ENCODE assay signal across 17 cellular contexts in the genomic region with DNA sequence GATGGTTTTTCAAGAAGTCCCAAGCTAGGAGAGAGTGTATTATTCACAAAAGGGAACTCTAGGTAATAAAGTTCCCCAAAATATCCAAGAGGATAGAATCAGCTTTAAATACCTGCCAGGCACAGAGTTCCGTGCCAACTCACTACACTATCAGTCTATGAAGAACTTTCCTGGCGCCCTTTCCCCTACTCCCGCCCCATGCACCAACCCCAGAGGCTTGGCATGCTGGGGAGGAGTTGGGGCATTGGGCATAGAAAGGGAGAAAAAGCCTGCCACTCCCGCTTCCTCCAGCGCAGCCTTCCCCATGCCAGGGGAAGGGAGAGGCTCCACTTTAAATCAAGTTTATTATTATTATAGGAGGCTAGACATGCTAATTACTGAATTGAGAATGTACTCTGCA. TPM values are rescaled to one million over a fixed set of nuclear protein-coding genes. Genes with fewer than 3 reads are reported as not detected.
DNase-seq lines count a peak whose midpoint lies in the region; ATAC-seq and TF ChIP-seq lines count a peak whose summit lies in the region.
"Had no signal": no experiment of that assay in that cellular context is flagged by ENCODE, and none has a peak within 500 bp of the region (broad histone marks: within the 10 kb centered on the region; RNA-seq: fewer than 3 reads in every experiment).

No MANE protein-coding gene starts in this region.

- H3K27me3 ChIP-seq in right atrium auricular region (no peaks in the 10 kb centered on the region), breast epithelium (no peaks in the 10 kb centered on the region)
- H3K27me3 ChIP-seq: BLaER1 had no signal

- TF ChIP-seq CTCF in right atrium auricular region (IDR thresholded peaks at IDR 0.05) (no peak), CD14-positive monocyte (IDR thresholded peaks at IDR 0.05) (no peak), breast epithelium (IDR thresholded peaks at IDR 0.05) (no peak)

- H3K27ac Mint-ChIP-seq in CD14-positive monocyte, result no peak overlapping the region
- H3K27ac Mint-ChIP-seq: CD8-positive, alpha-beta memory T cell had no signal

- no peaks in the 10 kb centered on the region for H3K36me3 Mint-ChIP-seq in CD14-positive monocyte

- H3K9me3 ChIP-seq in right atrium auricular region (peaks cover 0 to 5% of the 10 kb centered on the region in 2 donors), breast epithelium (peaks cover 0 to 3% of the 10 kb centered on the region in 2 donors)
- H3K9me3 ChIP-seq: Caco-2, HAP-1 had no signal

- peaks cover 0 to 3% of the 10 kb centered on the region in 2 donors for H3K4me1 ChIP-seq in right atrium auricular region
- no peaks in the 10 kb centered on the region for H3K4me1 ChIP-seq in breast epithelium
- H3K4me1 ChIP-seq: BLaER1, Caco-2, HAP-1 had no signal

- H3K36me3 ChIP-seq in right atrium auricular region, result no peaks in the 10 kb centered on the region
- H3K36me3 ChIP-seq in breast epithelium, result no peaks in the 10 kb centered on the region
- H3K36me3 ChIP-seq: BLaER1, HAP-1 had no signal

- no peaks in the 10 kb centered on the region for H3K4me1 Mint-ChIP-seq in CD14-positive monocyte
- H3K4me1 Mint-ChIP-seq: CD8-positive, alpha-beta memory T cell had no signal

- H3K9me3 Mint-ChIP-seq in CD14-positive monocyte, result peaks cover 0 to 2% (median 0%) of the 10 kb centered on the region in 7 donors

- intact Hi-C loops in Right ventricle myocardium superior (cut with DNase I), result no loop called here
- intact Hi-C loops in left cardiac atrium (cut with DNase I), result no loop called here
- intact Hi-C loops in left colon (cut with DNase I, micrococcal nuclease), result no loop called here
- intact Hi-C loops in CD14-positive monocyte (cut with micrococcal nuclease), result no loop called here
- intact Hi-C loops in breast epithelium (cut with DNase I; ENCODE audit: low total_unique reads), result no loop called here

- ATAC-seq in Right ventricle myocardium superior (ENCODE audit: poor library complexity) (peak; percentile 97), left cardiac atrium (peak; percentile 63 to 85), left colon (peak; percentile 99)
- ATAC-seq: HepG2 had no signal

- H3K27ac ChIP-seq in right atrium auricular region (no peak overlapping the region), breast epithelium (no peak overlapping the region)
- H3K27ac ChIP-seq: BLaER1, GM23248 had no signal

- no peak for TF ChIP-seq POLR2A in breast epithelium (IDR thresholded peaks at IDR 0.05)

- peaks cover 4 to 21% (median 5%) of the 10 kb centered on the region in 3 donors for H3K27me3 Mint-ChIP-seq in CD14-positive monocyte (ENCODE audit: low read depth in 3 of 3)

- H3K4me3 Mint-ChIP-seq in CD14-positive monocyte, result no peak overlapping the region
- H3K4me3 Mint-ChIP-seq: CD8-positive, alpha-beta memory T cell had no signal

- DNase-seq in Right ventricle myocardium superior (peak; percentile 45), right atrium auricular region (ENCODE audit: low spot score) (no peak), left cardiac atrium (no peak), left colon (peak; percentile 58 to 66), CD14-positive monocyte (ENCODE audit: low spot score) (no peak), amniotic stem cell (lab: John Stamatoyannopoulos, UW) (no peak), breast epithelium (ENCODE audit: low spot score in 2 of 2) (no peak)
- DNase-seq in activated CD4-positive, alpha-beta T cell treated with anti-CD3 and anti-CD28 coated beads, Interleukin-2, amount 50 U/mL, for 48 hours, result no peak
- DNase-seq: 8988T; Caco-2; CD8-positive, alpha-beta memory T cell; DMS79; GDM1; GM23248 had no signal

- H3K4me3 ChIP-seq in right atrium auricular region, result no peak overlapping the region
- H3K4me3 ChIP-seq in breast epithelium, result no peak overlapping the region
- H3K4me3 ChIP-seq: BLaER1, GM23248, HAP-1 had no signal

RNA-seq across cellular contexts. Expression of gene ZNF800, which starts 54.9 kb away (rescaled TPM):
- 17.6 TPM for total RNA-seq in Right ventricle myocardium superior
- total RNA-seq in right atrium auricular region, result 10 to 100 TPM; 23.3 to 24.9 TPM
- 10 to 100 TPM; 22.2 to 26.0 TPM for total RNA-seq in left cardiac atrium
- 10 to 100 TPM; 31.7 to 31.9 TPM for total RNA-seq in left colon
- polyA plus RNA-seq in CD14-positive monocyte, result 10 to 100 TPM; 11.8 to 19.6 TPM
- total RNA-seq in breast epithelium, result 10 to 100 TPM; 29.5 to 51.1 (median 31.0) TPM

Comparison
In these comparisons a context has a peak if more than half of its experiments do, and no peak if none do; other contexts are left out.
1. DNase-seq: peak in Right ventricle myocardium superior (single experiment) and left colon (2 of 2); none in right atrium auricular region (single experiment), left cardiac atrium (single experiment), CD14-positive monocyte (single experiment), amniotic stem cell (single experiment), breast epithelium (0 of 2) and activated CD4-positive, alpha-beta T cell treated with anti-CD3 and anti-CD28 coated beads, Interleukin-2, amount 50 U/mL, for 48 hours (0 of 2).
2. Peak in every context shown above with its lines, with median percentiles within 50 percentile points of each other: ATAC-seq.